Comparison of ENCODE assay signal across 24 cellular contexts in genomic region chr5:158897444-158898160, GRCh38.
DNase-seq lines count a peak whose midpoint lies in the region; ATAC-seq and TF ChIP-seq lines count a peak whose summit lies in the region.
"Had no signal": no experiment of that assay in that cellular context is flagged by ENCODE, and none has a peak within 500 bp of the region (broad histone marks: within the 10 kb centered on the region; RNA-seq: fewer than 3 reads in every experiment).

No MANE protein-coding gene starts in this region.

- H3K4me1 Mint-ChIP-seq in glutamatergic neuron (ENCODE audit: low read depth, unreplicated experiment), result peaks cover 50% of the 10 kb centered on the region
- peaks cover 9% of the 10 kb centered on the region for H3K4me1 Mint-ChIP-seq in MCF 10A (ENCODE audit: insufficient read depth, unreplicated experiment)
- H3K4me1 Mint-ChIP-seq: activated naive CD8-positive, alpha-beta T cell treated with anti-CD3 and anti-CD28 coated beads, Interleukin-2, amount 10 ng/mL, durations not matched to agents 7 days and 5 days had no signal

- H3K4me3 Mint-ChIP-seq in glutamatergic neuron (ENCODE audit: unreplicated experiment), result no peak overlapping the region
- H3K4me3 Mint-ChIP-seq in MCF 10A (ENCODE audit: unreplicated experiment), result no peak overlapping the region
- H3K4me3 Mint-ChIP-seq: activated naive CD8-positive, alpha-beta T cell treated with anti-CD3 and anti-CD28 coated beads, Interleukin-2, amount 10 ng/mL, durations not matched to agents 7 days and 5 days; brain had no signal

- no peaks in the 10 kb centered on the region for H3K36me3 Mint-ChIP-seq in glutamatergic neuron (ENCODE audit: unreplicated experiment)
- H3K36me3 Mint-ChIP-seq in MCF 10A (ENCODE audit: insufficient read depth, unreplicated experiment), result no peaks in the 10 kb centered on the region
- H3K36me3 Mint-ChIP-seq: activated naive CD8-positive, alpha-beta T cell treated with anti-CD3 and anti-CD28 coated beads, Interleukin-2, amount 10 ng/mL, durations not matched to agents 7 days and 5 days; brain had no signal

- CTCF ChIA-PET in MCF 10A (lab: Yijun Ruan, JAX), result interaction anchor here (0.7 to 2.0 kb wide), 3 partner anchors 9 to 208 kb away, joined by 3 to 6 read pairs (median 4); no protein-coding TSS in a partner anchor

- H3K4me1 ChIP-seq in heart right ventricle (peaks cover 0 to 57% (median 17%) of the 10 kb centered on the region in 9 donors), tibial artery (peaks cover 0 to 69% (median 11%) of the 10 kb centered on the region in 4 donors)
- H3K4me1 ChIP-seq: foreskin keratinocyte, prostate gland had no signal

- DNase-seq in glutamatergic neuron (no peak), MCF 10A (ENCODE audit: unreplicated experiment) (no peak), heart right ventricle (no peak), tibial artery (no peak)
- DNase-seq in effector CD8-positive, alpha-beta T cell (lab: John Stamatoyannopoulos, UW), result no peak
- DNase-seq: activated CD4-positive, CD25-positive, alpha-beta regulatory T cell treated with anti-CD3 and anti-CD28 coated beads, Interleukin-2, amount 50 U/mL, for 72 hours; activated naive CD8-positive, alpha-beta T cell treated with anti-CD3 and anti-CD28 coated beads, Interleukin-2, amount 10 ng/mL, durations not matched to agents 7 days and 5 days; foreskin keratinocyte; Kasumi-1; kidney glomerular epithelial cell; midbrain; NCI-H1417 treated with DMSO at 0.1 percent for 48 hours; NCI-H2171; stimulated activated CD4-positive, alpha-beta T cell treated with anti-CD3 and anti-CD28 coated beads, Interleukin-4, amount 100 ng/mL, for 1 hour; T1000 had no signal

- H3K27ac Mint-ChIP-seq in glutamatergic neuron (ENCODE audit: unreplicated experiment), result peak overlapping the region; percentile 13
- H3K27ac Mint-ChIP-seq in MCF 10A (ENCODE audit: low read depth, unreplicated experiment), result no peak overlapping the region
- H3K27ac Mint-ChIP-seq: activated naive CD8-positive, alpha-beta T cell treated with anti-CD3 and anti-CD28 coated beads, Interleukin-2, amount 10 ng/mL, durations not matched to agents 7 days and 5 days; brain had no signal

- POLR2A ChIA-PET in MCF 10A (lab: Yijun Ruan, JAX), result no interaction called here

- H3K9me3 Mint-ChIP-seq in glutamatergic neuron (ENCODE audit: unreplicated experiment) (peaks cover 12% of the 10 kb centered on the region), MCF 10A (ENCODE audit: unreplicated experiment) (no peaks in the 10 kb centered on the region)
- H3K9me3 Mint-ChIP-seq: activated naive CD8-positive, alpha-beta T cell treated with anti-CD3 and anti-CD28 coated beads, Interleukin-2, amount 10 ng/mL, durations not matched to agents 7 days and 5 days; brain had no signal

- H3K27me3 ChIP-seq in heart right ventricle, result peaks cover 0 to 3% (median 0%) of the 10 kb centered on the region in 7 donors
- no peaks in the 10 kb centered on the region for H3K27me3 ChIP-seq in tibial artery

- WGBS in heart right ventricle, 2 donors, result 88 to 89% methylated on average over 3 of the region's 3 CpGs

- H3K4me3 ChIP-seq in heart right ventricle, result no peak overlapping the region
- H3K4me3 ChIP-seq in tibial artery, result no peak overlapping the region
- H3K4me3 ChIP-seq: coronary artery, prostate gland, SK-N-MC, skin epidermis had no signal

- ATAC-seq in GM18498 (IDR thresholded peaks at IDR 0.05; ENCODE audit: unreplicated experiment), result peak; percentile 29
- ATAC-seq in GM19463 (IDR thresholded peaks at IDR 0.05; ENCODE audit: unreplicated experiment), result peak; percentile 32
- peak; percentile 34 for ATAC-seq in HG03280 (IDR thresholded peaks at IDR 0.05; ENCODE audit: unreplicated experiment)
- ATAC-seq in heart right ventricle, result no peak
- ATAC-seq: foreskin keratinocyte, Panc1 had no signal

- H3K9me3 ChIP-seq in heart right ventricle (no peaks in the 10 kb centered on the region), tibial artery (no peaks in the 10 kb centered on the region)
- H3K9me3 ChIP-seq: prostate gland had no signal

- H3K27ac ChIP-seq in heart right ventricle, result peak overlapping the region in 1 of 10 donors; percentile 12
- no peak overlapping the region for H3K27ac ChIP-seq in tibial artery
- H3K27ac ChIP-seq: coronary artery, foreskin keratinocyte, prostate gland, SK-N-MC, skin epidermis had no signal

- H3K27me3 Mint-ChIP-seq in glutamatergic neuron (ENCODE audit: unreplicated experiment) (peaks cover 11% of the 10 kb centered on the region), MCF 10A (ENCODE audit: insufficient read depth, unreplicated experiment) (no peaks in the 10 kb centered on the region)

- H3K36me3 ChIP-seq in heart right ventricle, result no peaks in the 10 kb centered on the region
- H3K36me3 ChIP-seq in tibial artery, result no peaks in the 10 kb centered on the region
- H3K36me3 ChIP-seq: prostate gland had no signal

- intact Hi-C loops in MCF 10A (cut with micrococcal nuclease), result no loop called here
- intact Hi-C loops in heart right ventricle (cut with DNase I), result loop anchor here in 1 of 10 donors (10.0 kb wide), 1 partner anchor 157 kb away; no protein-coding TSS in a partner anchor
- intact Hi-C loops in tibial artery (cut with DNase I; ENCODE audit: low total_unique reads), result no loop called here

- TF ChIP-seq CTCF in glutamatergic neuron (IDR thresholded peaks at IDR 0.05; ENCODE audit: partially characterized antibody, unreplicated experiment) (no peak), MCF 10A (IDR thresholded peaks at IDR 0.05; ENCODE audit: unreplicated experiment) (no peak), heart right ventricle (IDR thresholded peaks at IDR 0.05) (no peak), tibial artery (IDR thresholded peaks at IDR 0.05) (no peak)

- no TSS peak for BruUV-seq in MCF 10A (replicated peaks; lab: Mats Ljungman, UMichigan)

Comparison
In these comparisons a context has a peak if more than half of its experiments do, and no peak if none do; other contexts are left out.
1. ATAC-seq: peak in GM18498 (single experiment), GM19463 (single experiment) and HG03280 (single experiment); none in heart right ventricle (0 of 8).